8 cellular contexts compared by ENCODE assay signal in genomic region chr17:1227917-1228751, GRCh38. TPM values are rescaled to one million over a fixed set of nuclear protein-coding genes. Genes with fewer than 3 reads are reported as not detected.
A peak's percentile ranks its signal among the peaks of the same experiment; 100 is the strongest.
DNase-seq lines count a peak whose midpoint lies in the region; ATAC-seq and TF ChIP-seq lines count a peak whose summit lies in the region.

No MANE protein-coding gene starts in this region.

- peaks cover 3% of the 10 kb centered on the region; the same call in 1 of the 2 replicates for H3K4me1 ChIP-seq in GM23338 (ENCODE audit: insufficient read depth)
- H3K4me1 ChIP-seq in esophagus muscularis mucosa: peaks cover 9 to 31% (median 30%) of the 10 kb centered on the region in 4 donors

- peaks cover 12% of the 10 kb centered on the region; the same call in 1 of the 2 replicates for H3F3A ChIP-seq in GM23338 (replicated peaks; ENCODE audit: low read depth)

- ATAC-seq in GM23338 (peak; percentile 40), T-helper 17 cell (peak; percentile 72), HG03457 (IDR thresholded peaks at IDR 0.05; ENCODE audit: unreplicated experiment) (no peak)

- H3K27me3 Mint-ChIP-seq in GM23338 (ENCODE audit: insufficient read depth, low read depth, poor library complexity): peaks cover 59% of the 10 kb centered on the region
- peaks cover 52% of the 10 kb centered on the region for H3K27me3 Mint-ChIP-seq in T-helper 17 cell

- H3K9me3 ChIP-seq in T-helper 17 cell (ENCODE audit: control insufficient read depth, low read length, poor library complexity, severe bottlenecking): no peaks in the 10 kb centered on the region
- H3K9me3 ChIP-seq in esophagus muscularis mucosa: no peaks in the 10 kb centered on the region

- DNase-seq in GM23338 (ENCODE audit: low spot score) (peak; percentile 58), T-helper 17 cell (peak in 1 of 3 donors; percentile 23), esophagus muscularis mucosa (ENCODE audit: extremely low spot score) (no peak), pons (ENCODE audit: low spot score) (peak; percentile 26), anterior cingulate cortex (lab: John Stamatoyannopoulos, UW) (no peak), NCI-H774 (lab: John Stamatoyannopoulos, UW) (no peak)

- 24% methylated on average over 48 of the region's 52 CpGs for WGBS in esophagus muscularis mucosa

- H3K36me3 Mint-ChIP-seq in GM23338 (ENCODE audit: low read depth) (no peaks in the 10 kb centered on the region), T-helper 17 cell (ENCODE audit: low read depth) (peaks cover 2% of the 10 kb centered on the region)

- H3K9me2 ChIP-seq in GM23338 (ENCODE audit: insufficient read depth): no peaks in the 10 kb centered on the region

- no peaks in the 10 kb centered on the region for H3K79me2 ChIP-seq in GM23338 (replicated peaks; ENCODE audit: insufficient read depth)

- H4K20me1 ChIP-seq in GM23338 (replicated peaks; ENCODE audit: insufficient read depth): no peaks in the 10 kb centered on the region; the same call in 1 of the 2 replicates

- H3K36me3 ChIP-seq in GM23338 (ENCODE audit: insufficient read depth) (no peaks in the 10 kb centered on the region), esophagus muscularis mucosa (no peaks in the 10 kb centered on the region)

- TF ChIP-seq EP300 in esophagus muscularis mucosa (IDR thresholded peaks at IDR 0.05): no peak

- H2AFZ ChIP-seq in GM23338: peak overlapping the region; percentile 98

- H3K4me1 Mint-ChIP-seq in GM23338 (peaks cover 10% of the 10 kb centered on the region), T-helper 17 cell (peaks cover 9% of the 10 kb centered on the region)

- H3K27ac Mint-ChIP-seq in GM23338 (no peak overlapping the region), T-helper 17 cell (peak overlapping the region; percentile 74)

- no peak for TF ChIP-seq POLR2A in esophagus muscularis mucosa (IDR thresholded peaks at IDR 0.05; ENCODE audit: low read depth)

- peak overlapping the region; percentile 80 for H3K4me2 ChIP-seq in GM23338

- H3K27me3 ChIP-seq in GM23338 (ENCODE audit: insufficient read depth): peaks cover 77% of the 10 kb centered on the region
- H3K27me3 ChIP-seq in esophagus muscularis mucosa: peaks cover 0 to 68% (median 28%) of the 10 kb centered on the region in 4 donors

- H3K27ac ChIP-seq in GM23338 (ENCODE audit: low read depth) (no peak overlapping the region), esophagus muscularis mucosa (replicated peaks in 1 of 4) (peak overlapping the region in 3 of 4 donors; percentile 50 to 71 (median 61))

- TF ChIP-seq CTCF in GM23338 (conservative IDR thresholded peaks at IDR 0.05; ENCODE audit: low read depth in 2 of 2) (no peak), esophagus muscularis mucosa (IDR thresholded peaks at IDR 0.05) (no peak)

- H3K4me3 ChIP-seq in GM08714 (ENCODE audit: low read length): peak overlapping the region; percentile 79
- H3K4me3 ChIP-seq in GM23338: peak overlapping the region; percentile 61
- peak overlapping the region; percentile 64 to 77 (median 68) for H3K4me3 ChIP-seq in esophagus muscularis mucosa

- peaks cover 3% of the 10 kb centered on the region; the same call in 1 of the 3 replicates for H3K9me3 Mint-ChIP-seq in GM23338

- intact Hi-C loops in esophagus muscularis mucosa (cut with DNase I): no loop called here

- H3K4me3 Mint-ChIP-seq in GM23338 (peak overlapping the region; percentile 72), T-helper 17 cell (peak overlapping the region; percentile 92)

TF ChIP-seq in GM23338, 12 proteins besides CTCF, POLR2A, EP300 and RAD21:
- TF ChIP-seq EZH2 (IDR thresholded peaks at IDR 0.05; ENCODE audit: low read depth, unreplicated experiment): peak; percentile 97
- TF ChIP-seq ZNF331 (CRISPR knock-in tag; IDR thresholded peaks at IDR 0.05; ENCODE audit: low read depth): no peak

RNA-seq across cellular contexts. Expression of gene BHLHA9, which starts 42.1 kb away (rescaled TPM):
- 2.3 TPM in 1 of 2 replicates, not detected in the other for total RNA-seq in GM23338 (2014; rRNA removed; shearing (Covaris generic))
- 0.39 and 1.1 TPM in 2 replicates for polyA plus RNA-seq in GM23338 (2016; fragmentation: Nextera tagmentation; extraction: Ambion mirVana)
- total RNA-seq in T-helper 17 cell (not detected), esophagus muscularis mucosa (not detected)

RNA-seq across cellular contexts. Expression of gene ABR, which starts 48.4 kb away (rescaled TPM):
- 24.3 and 27.7 TPM in 2 replicates for total RNA-seq in GM23338 (2014; rRNA removed; shearing (Covaris generic))
- 15.0 and 18.5 TPM in 2 replicates for polyA plus RNA-seq in GM23338 (2016; fragmentation: Nextera tagmentation; extraction: Ambion mirVana)
- total RNA-seq in T-helper 17 cell (100 to 1,000 TPM; 101 to 130 TPM), esophagus muscularis mucosa (100 to 1,000 TPM in 3 of 4 donors, 10 to 100 TPM in 1; 98.4 to 142 (median 114) TPM)

RNA-seq across cellular contexts. Expression of gene TRARG1, which starts 51.3 kb away (rescaled TPM):
- 0.12 TPM in 1 of 2 replicates, not detected in the other for total RNA-seq in GM23338 (2014; rRNA removed; shearing (Covaris generic))
- polyA plus RNA-seq in GM23338 (2016; fragmentation: Nextera tagmentation; extraction: Ambion mirVana): not detected in 2 replicates
- total RNA-seq in T-helper 17 cell: not detected
- under 1 TPM in 3 of 4 donors, not detected in 1; 0.11 to 0.32 (median 0.17) TPM for total RNA-seq in esophagus muscularis mucosa

Comparison
In these comparisons a context has a peak if more than half of its experiments do, and no peak if none do; other contexts are left out.
1. DNase-seq: peak in GM23338 (single experiment) and pons (single experiment); none in esophagus muscularis mucosa (single experiment), anterior cingulate cortex (0 of 58) and NCI-H774 (single experiment).
2. Peak in every context shown above with its lines, with median percentiles within 50 percentile points of each other: H3K4me3 ChIP-seq.